26 cellular contexts compared by ENCODE assay signal in the genomic region with DNA sequence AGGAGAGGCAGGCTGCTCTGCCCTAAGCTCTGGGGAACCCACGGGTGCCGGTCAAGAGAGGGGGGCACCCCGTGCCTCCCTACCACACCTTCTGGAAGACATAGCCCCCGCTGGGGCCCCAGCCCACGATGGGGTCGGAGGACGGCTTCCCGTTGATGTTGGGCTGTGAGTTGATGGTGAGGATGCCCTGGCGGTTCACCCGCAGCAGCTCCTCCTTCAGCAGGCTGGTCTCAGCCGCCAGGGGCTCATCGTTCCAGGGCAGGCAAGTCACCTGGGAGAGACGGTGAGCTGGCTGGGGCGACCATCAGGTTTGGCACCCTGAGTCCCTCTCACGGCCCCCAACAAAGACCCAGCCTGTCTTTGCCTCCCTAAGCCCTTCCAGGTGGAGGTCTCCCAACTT. TPM values are rescaled to one million over a fixed set of nuclear protein-coding genes. Genes with fewer than 3 reads are reported as not detected.
"Had no signal": no experiment of that assay in that cellular context is flagged by ENCODE, and none has a peak within 500 bp of the region (broad histone marks: within the 10 kb centered on the region; RNA-seq: fewer than 3 reads in every experiment).

No MANE protein-coding gene starts in this region.

- H3K27me3 ChIP-seq: body of pancreas, foreskin keratinocyte, stomach, testis had no signal

- H3K27ac ChIP-seq: body of pancreas, foreskin keratinocyte had no signal

- ATAC-seq: activated CD8-positive, alpha-beta memory T cell treated with anti-CD3 and anti-CD28 coated beads, Interleukin-2, amount 10 ng/mL, durations not matched to agents 7 days and 5 days; activated T-helper 17 cell treated with anti-CD3 and anti-CD28 coated beads, Interleukin-2, amount 50 U/mL, for 72 hours; body of pancreas; foreskin keratinocyte; SK-N-SH treated with all-trans-retinoic acid at 6 μM for 48 hours; T-cell had no signal

- H3K4me1 ChIP-seq: foreskin keratinocyte had no signal

- DNase-seq: activated B cell treated with CpG ODN at 0.5 μM for 24 hours; activated CD4-positive, alpha-beta memory T cell treated with anti-CD3 and anti-CD28 coated beads, Interleukin-2, amount 10 ng/mL, durations not matched to agents 7 days and 5 days; activated CD4-positive, alpha-beta T cell treated with anti-CD3 and anti-CD28 coated beads for 48 hours; activated CD8-positive, alpha-beta memory T cell treated with anti-CD3 and anti-CD28 coated beads, Interleukin-2, amount 10 ng/mL, durations not matched to agents 7 days and 5 days; activated naive CD4-positive, alpha-beta T cell treated with Interleukin-2 at 50 U/mL for 16 hours; activated naive CD8-positive, alpha-beta T cell treated with anti-CD3 and anti-CD28 coated beads, Interleukin-2, amount 10 ng/mL, durations not matched to agents 7 days and 5 days; activated T-cell treated with anti-CD3 and anti-CD28 coated beads, Interleukin-2, amount 50 U/mL, for 1 hour; amygdala; body of pancreas; central memory CD4-positive, alpha-beta T cell; endodermal cell; foreskin keratinocyte; immature natural killer cell; retina; stimulated activated CD4-positive, alpha-beta T cell treated with anti-CD3 and anti-CD28 coated beads, Interleukin-4, amount 100 ng/mL, for 1 hour; stomach; T-cell; T-helper 9 cell; testis had no signal

- H3K4me3 ChIP-seq: body of pancreas, lung, skin epidermis, stomach, testis had no signal

- H3K9me3 ChIP-seq: body of pancreas, stomach, testis had no signal

RNA-seq across cellular contexts. Expression of gene C1orf167, which starts 31.8 kb away (rescaled TPM):
- total RNA-seq: activated B cell treated with CpG ODN at 0.5 μM for 24 hours; activated CD8-positive, alpha-beta memory T cell treated with anti-CD3 and anti-CD28 coated beads, Interleukin-2, amount 10 ng/mL, durations not matched to agents 7 days and 5 days; activated naive CD8-positive, alpha-beta T cell treated with anti-CD3 and anti-CD28 coated beads, Interleukin-2, amount 10 ng/mL, durations not matched to agents 7 days and 5 days; activated T-helper 17 cell treated with anti-CD3 and anti-CD28 coated beads, Interleukin-2, amount 50 U/mL, for 72 hours; body of pancreas; epithelial cell of proximal tubule; foreskin keratinocyte; T-cell had no signal
- polyA plus RNA-seq: foreskin keratinocyte had no signal

RNA-seq across cellular contexts. Expression of gene NPPA, which starts 53.8 kb away (rescaled TPM):
- total RNA-seq: activated B cell treated with CpG ODN at 0.5 μM for 24 hours; activated CD4-positive, alpha-beta memory T cell treated with anti-CD3 and anti-CD28 coated beads, Interleukin-2, amount 10 ng/mL, durations not matched to agents 7 days and 5 days; activated CD8-positive, alpha-beta memory T cell treated with anti-CD3 and anti-CD28 coated beads, Interleukin-2, amount 10 ng/mL, durations not matched to agents 7 days and 5 days; activated naive CD8-positive, alpha-beta T cell treated with anti-CD3 and anti-CD28 coated beads, Interleukin-2, amount 10 ng/mL, durations not matched to agents 7 days and 5 days; activated T-helper 17 cell treated with anti-CD3 and anti-CD28 coated beads, Interleukin-2, amount 50 U/mL, for 72 hours; endodermal cell; epithelial cell of proximal tubule; fibroblast of lung; foreskin keratinocyte; mesothelial cell of epicardium; T-cell; testis had no signal
- polyA plus RNA-seq: fibroblast of lung, foreskin keratinocyte, immature natural killer cell had no signal
